In the genomic region with DNA sequence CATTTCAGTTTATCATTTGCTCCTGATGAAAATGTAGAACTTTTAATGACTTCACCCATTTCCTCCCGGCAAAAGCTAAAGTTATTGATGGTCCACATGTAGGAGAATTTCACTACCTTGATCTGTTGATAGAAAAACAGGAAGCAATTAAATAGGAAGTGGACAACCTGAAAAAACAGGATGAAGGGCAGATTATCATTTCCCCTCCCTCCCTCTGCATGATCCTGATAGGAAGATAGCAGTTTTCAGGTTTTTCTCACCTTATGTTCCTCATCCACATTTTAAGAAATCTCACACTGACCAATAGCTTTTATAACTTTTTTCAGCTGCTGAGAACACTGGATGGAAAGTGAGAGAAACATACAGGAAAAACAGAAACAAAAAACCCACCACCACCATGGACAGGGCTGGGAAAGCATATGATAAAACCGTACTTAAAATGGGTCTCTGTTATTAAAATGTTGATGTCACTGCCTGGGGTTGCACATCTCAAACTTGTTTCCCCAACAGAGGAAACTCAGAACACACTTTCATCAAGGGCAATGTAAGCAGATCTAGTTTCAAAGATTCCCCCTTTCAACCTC, we compare ENCODE assay signal across 1 cellular context.
TF ChIP-seq lines count a peak whose summit lies in the region.

No MANE protein-coding gene starts in this region.

TF ChIP-seq in endothelial cell of umbilical vein, 7 proteins besides CTCF, POLR2A, EP300 and RAD21:
- TF ChIP-seq EZH2 (IDR thresholded peaks at IDR 0.05; ENCODE audit: borderline replicate concordance, low read depth, low read length, severe bottlenecking), result no peak
- no peak for TF ChIP-seq FOS (IDR thresholded peaks at IDR 0.05; ENCODE audit: borderline replicate concordance, insufficient read depth, low read length)
- TF ChIP-seq, protein P1, sequence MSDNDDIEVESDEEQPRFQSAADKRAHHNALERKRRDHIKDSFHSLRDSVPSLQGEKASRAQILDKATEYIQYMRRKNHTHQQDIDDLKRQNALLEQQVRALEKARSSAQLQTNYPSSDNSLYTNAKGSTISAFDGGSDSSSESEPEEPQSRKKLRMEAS (IDR thresholded peaks at IDR 0.05; ENCODE audit: insufficient read depth, insufficient read length), result no peak
- peak; percentile 41 for TF ChIP-seq POLR2AphosphoS5 (IDR thresholded peaks at IDR 0.05; ENCODE audit: insufficient read depth, low read depth, low read length)
- no peak for TF ChIP-seq MYC (IDR thresholded peaks at IDR 0.05; ENCODE audit: low read depth, low read length)
- TF ChIP-seq JUN (IDR thresholded peaks at IDR 0.05; ENCODE audit: borderline replicate concordance, insufficient read depth, insufficient read length, low read depth), result peak; percentile 29
- peak; percentile 77 for TF ChIP-seq GATA2 (IDR thresholded peaks at IDR 0.05; ENCODE audit: insufficient read depth, insufficient read length, low read depth, low read length)
